15 cellular contexts compared by ENCODE assay signal in genomic region chr1:10232213-10232612, GRCh38. TPM values are rescaled to one million over a fixed set of nuclear protein-coding genes. Genes with fewer than 3 reads are reported as not detected.
DNase-seq lines count a peak whose midpoint lies in the region; TF ChIP-seq lines count a peak whose summit lies in the region.
"Had no signal": no experiment of that assay in that cellular context is flagged by ENCODE, and none has a peak within 500 bp of the region (broad histone marks: within the 10 kb centered on the region; RNA-seq: fewer than 3 reads in every experiment).

No MANE protein-coding gene starts in this region.

- DNase-seq in adipocyte (ENCODE audit: low read depth) (peak; percentile 49), dorsolateral prefrontal cortex (no peak), mesenchymal stem cell (no peak), sigmoid colon (no peak), OCI-M2 (lab: John Stamatoyannopoulos, UW; ENCODE audit: unreplicated experiment) (no peak), mucosa of gallbladder (ENCODE audit: low spot score) (no peak), NOMO-1 treated with DMSO at 0.1 percent for 48 hours (lab: John Stamatoyannopoulos, UW; ENCODE audit: unreplicated experiment) (no peak)
- DNase-seq: CD8-positive, alpha-beta memory T cell; HFFc6; KBM-7; NCI-H226; NCI-H526 treated with DMSO at 0.1 percent for 48 hours; PC-9 had no signal

- H2AK5ac ChIP-seq in mesenchymal stem cell (ENCODE audit: low read length, severe bottlenecking): no peak overlapping the region

- intact Hi-C loops in dorsolateral prefrontal cortex (cut with DNase I) (no loop called here), sigmoid colon (cut with DNase I) (no loop called here)

- H4K91ac ChIP-seq in mesenchymal stem cell (ENCODE audit: low read length): no peak overlapping the region

- H3K4me1 ChIP-seq in adipocyte (ENCODE audit: control insufficient read depth, insufficient read depth, low read length) (peaks cover 24% of the 10 kb centered on the region), mesenchymal stem cell (ENCODE audit: control insufficient read depth, insufficient read depth, low read depth, low read length) (peaks cover 3% of the 10 kb centered on the region), sigmoid colon (peaks cover 0 to 52% (median 44%) of the 10 kb centered on the region in 4 donors)
- H3K4me1 ChIP-seq: BLaER1 had no signal

- H2BK5ac ChIP-seq in mesenchymal stem cell (ENCODE audit: low read depth, low read length, poor library complexity, severe bottlenecking): no peak overlapping the region

- TF ChIP-seq POLR2A in sigmoid colon (IDR thresholded peaks at IDR 0.05): no peak

- H3K4me3 ChIP-seq in adipocyte (ENCODE audit: low read length): peak overlapping the region; percentile 7
- peak overlapping the region in 7 of 59 donors; percentile 0 to 23 (median 12) for H3K4me3 ChIP-seq in dorsolateral prefrontal cortex
- H3K4me3 ChIP-seq in mesenchymal stem cell (ENCODE audit: insufficient read depth in 1 of 2, low read depth in 1 of 2, low read length in 2 of 2): peak overlapping the region in 1 of 2 experiments; percentile 50
- no peak overlapping the region for H3K4me3 ChIP-seq in sigmoid colon
- H3K4me3 ChIP-seq: BLaER1, PC-9 had no signal

- no peak overlapping the region for H3K4me2 ChIP-seq in mesenchymal stem cell (ENCODE audit: low read length, poor library complexity, severe bottlenecking)
- H3K4me2 ChIP-seq: BLaER1, PC-9 had no signal

- H3K9ac ChIP-seq in adipocyte (ENCODE audit: low read length): no peak overlapping the region
- H3K9ac ChIP-seq in mesenchymal stem cell (ENCODE audit: low read length): peak overlapping the region; percentile 69
- H3K9ac ChIP-seq: BLaER1 had no signal

- TF ChIP-seq CTCF in dorsolateral prefrontal cortex (IDR thresholded peaks at IDR 0.05 in 54 of 56, conservative IDR thresholded peaks at IDR 0.05 in 2 of 56; ENCODE audit: low read depth in 1 of 56, partially characterized antibody in 56 of 56): no peak
- no peak for TF ChIP-seq CTCF in sigmoid colon (IDR thresholded peaks at IDR 0.05)

- H3K79me1 ChIP-seq in mesenchymal stem cell (replicated peaks; ENCODE audit: low read length, poor library complexity, severe bottlenecking): peaks cover 14% of the 10 kb centered on the region

- no peak overlapping the region for H2BK15ac ChIP-seq in mesenchymal stem cell (ENCODE audit: low read depth, poor library complexity, severe bottlenecking)

- peaks cover 8% of the 10 kb centered on the region for H3K36me3 ChIP-seq in adipocyte (ENCODE audit: control insufficient read depth, insufficient read depth, low read length, severe bottlenecking)
- H3K36me3 ChIP-seq in mesenchymal stem cell (ENCODE audit: control insufficient read depth in 1 of 2, insufficient read depth in 2 of 2, low read depth in 1 of 2, low read length in 2 of 2): peaks cover 10 to 19% of the 10 kb centered on the region in 2 experiments
- peaks cover 0 to 18% (median 3%) of the 10 kb centered on the region in 4 donors for H3K36me3 ChIP-seq in sigmoid colon

- H2AFZ ChIP-seq in mesenchymal stem cell (ENCODE audit: low read depth, low read length): no peak overlapping the region
- H2AFZ ChIP-seq: PC-9 had no signal

- H3K14ac ChIP-seq in mesenchymal stem cell (ENCODE audit: low read length in 2 of 2): no peak overlapping the region

- H3K9me3 ChIP-seq in adipocyte (ENCODE audit: control insufficient read depth, low read length) (no peaks in the 10 kb centered on the region), mesenchymal stem cell (ENCODE audit: control insufficient read depth, low read length) (no peaks in the 10 kb centered on the region), sigmoid colon (no peaks in the 10 kb centered on the region)
- H3K9me3 ChIP-seq: BLaER1 had no signal

- TF ChIP-seq EP300 in sigmoid colon (IDR thresholded peaks at IDR 0.05): no peak

- 86% methylated on average over 4 of the region's 5 CpGs for WGBS in mesenchymal stem cell
- 74 to 78% methylated on average over 5 of the region's 5 CpGs for WGBS in sigmoid colon, 2 donors

- no peak overlapping the region for H2BK12ac ChIP-seq in mesenchymal stem cell (ENCODE audit: low read length in 2 of 2)

- H3K27me3 ChIP-seq in adipocyte (replicated peaks; ENCODE audit: control insufficient read depth, insufficient read depth, low read length): no peaks in the 10 kb centered on the region
- no peaks in the 10 kb centered on the region for H3K27me3 ChIP-seq in dorsolateral prefrontal cortex
- H3K27me3 ChIP-seq in mesenchymal stem cell (ENCODE audit: control insufficient read depth in 1 of 2, insufficient read depth in 1 of 2, low read length in 2 of 2): no peaks in the 10 kb centered on the region
- H3K27me3 ChIP-seq in sigmoid colon: no peaks in the 10 kb centered on the region
- H3K27me3 ChIP-seq: BLaER1 had no signal

- no peak overlapping the region for H3K18ac ChIP-seq in mesenchymal stem cell (ENCODE audit: low read depth in 1 of 2, low read length in 2 of 2)

- H3K23ac ChIP-seq in mesenchymal stem cell (ENCODE audit: low read length in 2 of 2): no peak overlapping the region

- H3K4ac ChIP-seq in mesenchymal stem cell (ENCODE audit: low read depth in 1 of 2, low read length in 2 of 2): no peak overlapping the region

- H3K27ac ChIP-seq in dorsolateral prefrontal cortex (peak overlapping the region in 32 of 59 donors; percentile 0 to 69 (median 18)), mesenchymal stem cell (ENCODE audit: low read length, poor library complexity, severe bottlenecking) (no peak overlapping the region), sigmoid colon (peak overlapping the region; percentile 6 to 62 (median 34))
- H3K27ac ChIP-seq: BLaER1, HL-60, PC-9 had no signal

- H2BK120ac ChIP-seq in mesenchymal stem cell (ENCODE audit: low read depth, low read length): no peak overlapping the region

- H4K8ac ChIP-seq in mesenchymal stem cell (ENCODE audit: low read length): no peak overlapping the region

RNA-seq across cellular contexts. Expression of gene KIF1B, which starts 21.8 kb away (rescaled TPM):
- total RNA-seq in dorsolateral prefrontal cortex: 100 to 1,000 TPM; 238 to 416 (median 324) TPM
- polyA plus RNA-seq in mesenchymal stem cell (2013, experiment 1 of 2): 18.2 TPM
- 17.6 TPM for polyA plus RNA-seq in mesenchymal stem cell (2013, experiment 2 of 2)
- 10 to 100 TPM; 46.4 to 78.4 (median 52.8) TPM for total RNA-seq in sigmoid colon
- 10 to 100 TPM in 1 of 3 donors, 1 to 10 TPM in 2; 4.8 to 14.5 (median 5.1) TPM for polyA plus RNA-seq in sigmoid colon
- total RNA-seq in mucosa of gallbladder: 45.7 TPM
